In the genomic region with DNA sequence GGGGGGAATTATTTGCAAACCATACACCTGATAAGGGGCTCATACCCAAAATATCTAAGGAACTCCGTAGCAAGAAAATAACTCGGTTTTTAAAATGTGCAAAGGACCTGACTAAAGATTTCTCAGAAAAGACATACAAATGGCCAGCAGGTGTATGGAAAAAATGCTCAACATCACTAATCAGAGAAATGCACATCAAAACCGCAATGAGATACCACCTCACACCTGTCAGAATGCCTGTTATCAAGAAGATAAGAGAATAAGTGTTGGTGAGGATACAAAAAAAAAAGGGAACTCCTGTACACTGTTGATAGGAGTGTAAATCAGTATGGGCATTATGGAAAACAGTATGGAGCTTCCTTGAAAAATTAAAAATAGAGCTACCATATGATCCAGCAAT, we compare ENCODE assay signal across 1 cellular context.
TF ChIP-seq lines count a peak whose summit lies in the region.

No MANE protein-coding gene starts in this region.

TF ChIP-seq in K562, 482 proteins besides CTCF, POLR2A, EP300 and RAD21 (continued from another document):
- TF ChIP-seq, protein P1, sequence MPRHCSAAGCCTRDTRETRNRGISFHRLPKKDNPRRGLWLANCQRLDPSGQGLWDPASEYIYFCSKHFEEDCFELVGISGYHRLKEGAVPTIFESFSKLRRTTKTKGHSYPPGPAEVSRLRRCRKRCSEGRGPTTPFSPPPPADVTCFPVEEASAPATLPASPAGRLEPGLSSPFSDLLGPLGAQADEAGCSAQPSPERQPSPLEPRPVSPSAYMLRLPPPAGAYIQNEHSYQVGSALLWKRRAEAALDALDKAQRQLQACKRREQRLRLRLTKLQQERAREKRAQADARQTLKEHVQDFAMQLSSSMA (CRISPR knock-in tag; IDR thresholded peaks at IDR 0.05) = no peak
- TF ChIP-seq CBFA2T2 (conservative IDR thresholded peaks at IDR 0.05) (peak; percentile 59), ZBTB1 (CRISPR knock-in tag; IDR thresholded peaks at IDR 0.05; ENCODE audit: borderline replicate concordance, low read depth) (no peak), JUN (IDR thresholded peaks at IDR 0.05; ENCODE audit: borderline replicate concordance, low read depth, low read length) (no peak), JUN (CRISPR knock-in tag; IDR thresholded peaks at IDR 0.05; ENCODE audit: borderline replicate concordance) (no peak), TAF1 (IDR thresholded peaks at IDR 0.05; ENCODE audit: control insufficient read depth, extremely low read depth, insufficient read depth, low read length, severe bottlenecking) (no peak), IFI16 (CRISPR knock-in tag; IDR thresholded peaks at IDR 0.05) (no peak), SAFB (IDR thresholded peaks at IDR 0.05; ENCODE audit: borderline replicate concordance, low read depth, low read length) (no peak), TRIM28 (IDR thresholded peaks at IDR 0.05) (no peak), FUS (optimal IDR thresholded peaks at IDR 0.05; ENCODE audit: low read depth, low read length) (no peak), PCBP2 (IDR thresholded peaks at IDR 0.05; ENCODE audit: low read depth, low read length, poor library complexity, severe bottlenecking) (no peak), NFRKB (IDR thresholded peaks at IDR 0.05; ENCODE audit: low read depth) (no peak), TAL1 (IDR thresholded peaks at IDR 0.05) (peak; percentile 51), ZNF324 (CRISPR knock-in tag; IDR thresholded peaks at IDR 0.05) (no peak), TEAD4 (IDR thresholded peaks at IDR 0.05; ENCODE audit: low read length) (peak; percentile 73), TEAD4 (CRISPR knock-in tag; IDR thresholded peaks at IDR 0.05; ENCODE audit: borderline replicate concordance) (no peak), KDM4B (IDR thresholded peaks at IDR 0.05; ENCODE audit: borderline replicate concordance in 2 of 2, low read depth in 1 of 2) (no peak), TARDBP (IDR thresholded peaks at IDR 0.05) (no peak), ZNF76 (CRISPR knock-in tag; IDR thresholded peaks at IDR 0.05; ENCODE audit: borderline replicate concordance) (no peak), HNRNPK (IDR thresholded peaks at IDR 0.05; ENCODE audit: low read depth, low read length, poor library complexity, severe bottlenecking) (no peak), L3MBTL2 (IDR thresholded peaks at IDR 0.05) (no peak), NRF1 (conservative IDR thresholded peaks at IDR 0.05 in 1 of 2, IDR thresholded peaks at IDR 0.05 in 1 of 2) (no peak), SMARCE1 (IDR thresholded peaks at IDR 0.05) (no peak), ZC3H4 (CRISPR knock-in tag; IDR thresholded peaks at IDR 0.05; ENCODE audit: borderline replicate concordance) (no peak), SRF (CRISPR knock-in tag; IDR thresholded peaks at IDR 0.05) (no peak), ZNF12 (CRISPR knock-in tag; IDR thresholded peaks at IDR 0.05) (no peak), GATAD2A (IDR thresholded peaks at IDR 0.05) (no peak), GTF2B (IDR thresholded peaks at IDR 0.05; ENCODE audit: extremely low read depth, insufficient read length) (no peak), ZNF518B (CRISPR knock-in tag; IDR thresholded peaks at IDR 0.05) (no peak), KLF10 (CRISPR knock-in tag; IDR thresholded peaks at IDR 0.05) (no peak), TEAD1 (CRISPR knock-in tag; IDR thresholded peaks at IDR 0.05) (no peak), TCF3 (CRISPR knock-in tag; IDR thresholded peaks at IDR 0.05) (peak; percentile 50), ADNP (tag; IDR thresholded peaks at IDR 0.05) (no peak), SAP30 (IDR thresholded peaks at IDR 0.05; ENCODE audit: borderline replicate concordance, insufficient read depth, low read depth, low read length, poor library complexity, severe bottlenecking) (no peak), XRCC3 (IDR thresholded peaks at IDR 0.05) (no peak), SAFB2 (IDR thresholded peaks at IDR 0.05; ENCODE audit: borderline replicate concordance, low read depth, low read length, severe bottlenecking) (no peak), MTF1 (CRISPR knock-in tag; IDR thresholded peaks at IDR 0.05; ENCODE audit: borderline replicate concordance) (no peak), ARID1B (IDR thresholded peaks at IDR 0.05) (no peak), SIRT6 (IDR thresholded peaks at IDR 0.05; ENCODE audit: low read depth, low read length) (no peak), ELF2 (CRISPR knock-in tag; IDR thresholded peaks at IDR 0.05) (no peak), CBX2 (IDR thresholded peaks at IDR 0.05; ENCODE audit: insufficient read depth, low read length, poor library complexity, severe bottlenecking) (no peak)
- TF ChIP-seq, protein P2, sequence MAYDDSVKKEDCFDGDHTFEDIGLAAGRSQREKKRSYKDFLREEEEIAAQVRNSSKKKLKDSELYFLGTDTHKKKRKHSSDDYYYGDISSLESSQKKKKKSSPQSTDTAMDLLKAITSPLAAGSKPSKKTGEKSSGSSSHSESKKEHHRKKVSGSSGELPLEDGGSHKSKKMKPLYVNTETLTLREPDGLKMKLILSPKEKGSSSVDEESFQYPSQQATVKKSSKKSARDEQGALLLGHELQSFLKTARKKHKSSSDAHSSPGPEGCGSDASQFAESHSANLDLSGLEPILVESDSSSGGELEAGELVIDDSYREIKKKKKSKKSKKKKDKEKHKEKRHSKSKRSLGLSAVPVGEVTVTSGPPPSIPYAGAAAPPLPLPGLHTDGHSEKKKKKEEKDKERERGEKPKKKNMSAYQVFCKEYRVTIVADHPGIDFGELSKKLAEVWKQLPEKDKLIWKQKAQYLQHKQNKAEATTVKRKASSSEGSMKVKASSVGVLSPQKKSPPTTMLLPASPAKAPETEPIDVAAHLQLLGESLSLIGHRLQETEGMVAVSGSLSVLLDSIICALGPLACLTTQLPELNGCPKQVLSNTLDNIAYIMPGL (CRISPR knock-in tag; IDR thresholded peaks at IDR 0.05) = no peak
- TF ChIP-seq, protein P3, sequence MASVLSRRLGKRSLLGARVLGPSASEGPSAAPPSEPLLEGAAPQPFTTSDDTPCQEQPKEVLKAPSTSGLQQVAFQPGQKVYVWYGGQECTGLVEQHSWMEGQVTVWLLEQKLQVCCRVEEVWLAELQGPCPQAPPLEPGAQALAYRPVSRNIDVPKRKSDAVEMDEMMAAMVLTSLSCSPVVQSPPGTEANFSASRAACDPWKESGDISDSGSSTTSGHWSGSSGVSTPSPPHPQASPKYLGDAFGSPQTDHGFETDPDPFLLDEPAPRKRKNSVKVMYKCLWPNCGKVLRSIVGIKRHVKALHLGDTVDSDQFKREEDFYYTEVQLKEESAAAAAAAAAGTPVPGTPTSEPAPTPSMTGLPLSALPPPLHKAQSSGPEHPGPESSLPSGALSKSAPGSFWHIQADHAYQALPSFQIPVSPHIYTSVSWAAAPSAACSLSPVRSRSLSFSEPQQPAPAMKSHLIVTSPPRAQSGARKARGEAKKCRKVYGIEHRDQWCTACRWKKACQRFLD (CRISPR knock-in tag; IDR thresholded peaks at IDR 0.05) = no peak
- TF ChIP-seq, protein P4, sequence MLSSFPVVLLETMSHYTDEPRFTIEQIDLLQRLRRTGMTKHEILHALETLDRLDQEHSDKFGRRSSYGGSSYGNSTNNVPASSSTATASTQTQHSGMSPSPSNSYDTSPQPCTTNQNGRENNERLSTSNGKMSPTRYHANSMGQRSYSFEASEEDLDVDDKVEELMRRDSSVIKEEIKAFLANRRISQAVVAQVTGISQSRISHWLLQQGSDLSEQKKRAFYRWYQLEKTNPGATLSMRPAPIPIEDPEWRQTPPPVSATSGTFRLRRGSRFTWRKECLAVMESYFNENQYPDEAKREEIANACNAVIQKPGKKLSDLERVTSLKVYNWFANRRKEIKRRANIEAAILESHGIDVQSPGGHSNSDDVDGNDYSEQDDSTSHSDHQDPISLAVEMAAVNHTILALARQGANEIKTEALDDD (IDR thresholded peaks at IDR 0.05) = no peak
